In the genomic region with DNA sequence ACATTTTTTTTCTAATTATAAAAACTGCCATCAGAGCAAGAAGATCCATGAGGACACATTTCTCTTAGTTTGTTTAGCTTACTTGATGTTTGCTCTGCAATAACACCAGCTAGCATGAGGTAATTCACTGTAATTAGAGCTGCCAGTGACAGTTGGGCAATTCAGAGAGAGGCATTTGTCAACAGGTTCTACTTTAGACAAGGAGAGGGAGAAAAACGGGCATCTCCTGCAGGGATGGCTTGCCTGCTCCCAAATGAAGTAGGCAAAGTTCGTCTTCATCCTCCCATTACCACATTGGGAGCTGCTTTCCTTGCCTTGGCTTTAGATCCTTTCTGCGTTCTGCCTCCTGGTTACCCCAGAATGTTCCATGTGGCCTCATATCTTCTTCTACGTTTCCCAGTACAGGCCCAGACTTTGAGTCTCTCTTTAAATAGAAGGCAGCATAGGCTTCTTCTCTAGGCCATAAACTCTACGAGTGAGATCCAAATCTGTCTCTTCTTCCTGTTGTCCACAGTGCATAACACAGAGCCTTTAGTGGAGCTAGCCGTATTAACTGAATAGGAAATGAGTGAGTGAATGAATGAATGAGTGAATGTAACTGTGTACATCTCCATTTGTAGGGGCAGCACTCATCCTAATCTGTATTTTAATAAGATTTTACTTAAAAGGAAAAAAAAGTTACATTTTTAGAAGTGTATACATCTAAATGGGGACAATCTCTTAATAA, we compare ENCODE assay signal across 15 cellular contexts. TPM values are rescaled to one million over a fixed set of nuclear protein-coding genes. Genes with fewer than 3 reads are reported as not detected.
DNase-seq lines count a peak whose midpoint lies in the region; ATAC-seq and TF ChIP-seq lines count a peak whose summit lies in the region.
"Had no signal": no experiment of that assay in that cellular context is flagged by ENCODE, and none has a peak within 500 bp of the region (broad histone marks: within the 10 kb centered on the region; RNA-seq: fewer than 3 reads in every experiment).

No MANE protein-coding gene starts in this region.

- intact Hi-C loops in heart left ventricle (cut with DNase I) (no loop called here), transverse colon (cut with DNase I; ENCODE audit: low total_unique reads) (no loop called here)

- H3K27me3 ChIP-seq in heart left ventricle (no peaks in the 10 kb centered on the region), transverse colon (no peaks in the 10 kb centered on the region)

- in situ Hi-C loops in transverse colon (cut with MboI; ENCODE audit: low pct_ligation_motif_present in 1 of 4, low pct_unique_long_range_greater_than_20kb in 1 of 4, low sequenced_read_pairs in 3 of 4): no loop called here

- no peak overlapping the region for H3K4me3 ChIP-seq in heart left ventricle
- H3K4me3 ChIP-seq in transverse colon: no peak overlapping the region
- H3K4me3 ChIP-seq: A549 had no signal

- ATAC-seq in heart left ventricle (peak; percentile 88 to 95 (median 92)), HG02938 (IDR thresholded peaks at IDR 0.05; ENCODE audit: unreplicated experiment) (no peak)
- ATAC-seq: A549 had no signal

- H3K9me3 ChIP-seq in heart left ventricle (no peaks in the 10 kb centered on the region), transverse colon (no peaks in the 10 kb centered on the region)
- H3K9me3 ChIP-seq: A549 had no signal

- TF ChIP-seq CTCF in heart left ventricle (IDR thresholded peaks at IDR 0.05) (no peak), transverse colon (IDR thresholded peaks at IDR 0.05) (no peak)

- WGBS in heart left ventricle, 4 donors: 47 to 63% (median 52%) methylated on average over 6 of the region's 6 CpGs
- 50 to 52% methylated on average over 2 to 6 of the region's 6 CpGs for WGBS in transverse colon (ENCODE audit: low coverage in 1 of 2), 2 donors

- H3K4me1 ChIP-seq in heart left ventricle (peaks cover 0 to 15% (median 2%) of the 10 kb centered on the region in 12 donors), transverse colon (peaks cover 0 to 4% (median 0%) of the 10 kb centered on the region in 4 donors)
- H3K4me1 ChIP-seq: A549 had no signal

- peak overlapping the region; percentile 28 to 93 (median 74) for H3K27ac ChIP-seq in heart left ventricle
- peak overlapping the region in 3 of 4 donors; percentile 21 to 41 (median 36) for H3K27ac ChIP-seq in transverse colon
- H3K27ac ChIP-seq: A549, KMS-11 had no signal

- TF ChIP-seq EP300 in transverse colon (IDR thresholded peaks at IDR 0.05; ENCODE audit: low read depth): no peak

- TF ChIP-seq POLR2A in heart left ventricle (IDR thresholded peaks at IDR 0.05) (peak in 1 of 2 donors; percentile 27), transverse colon (IDR thresholded peaks at IDR 0.05) (no peak)

- peak; percentile 48 for DNase-seq in NCI-H82 (lab: John Stamatoyannopoulos, UW)
- DNase-seq in NCI-H82 treated with DMSO at 0.1 percent for 48 hours (lab: John Stamatoyannopoulos, UW; ENCODE audit: unreplicated experiment): no peak
- peak; percentile 60 for DNase-seq in NCI-H526 treated with DMSO at 0.1 percent for 48 hours (lab: John Stamatoyannopoulos, UW)
- peak in 2 of 5 donors; percentile 31 to 38 for DNase-seq in heart left ventricle
- peak; percentile 8 for DNase-seq in transverse colon
- DNase-seq in activated naive CD4-positive, alpha-beta T cell treated with anti-CD3 and anti-CD28 coated beads, Interleukin-2, amount 50 U/mL, for 16 hours: no peak
- DNase-seq in T1000 (lab: John Stamatoyannopoulos, UW): no peak
- DNase-seq: activated CD4-positive, CD25-positive, alpha-beta regulatory T cell treated with anti-CD3 and anti-CD28 coated beads, Interleukin-2, amount 50 U/mL, for 72 hours; activated effector memory CD4-positive, alpha-beta T cell treated with Interleukin-2 at 50 U/mL for 16 hours; DND-41; mesendoderm had no signal

- H3K36me3 ChIP-seq in heart left ventricle: peaks cover 0 to 18% (median 0%) of the 10 kb centered on the region in 9 donors
- H3K36me3 ChIP-seq in transverse colon: no peaks in the 10 kb centered on the region

RNA-seq across cellular contexts. Expression of a gene that starts 21.2 kb away (rescaled TPM):
- total RNA-seq in heart left ventricle (10 to 100 TPM; 25.4 to 77.1 (median 45.9) TPM), transverse colon (not detected)
- polyA plus RNA-seq in heart left ventricle: 10 to 100 TPM in 1 of 2 donors, 1 to 10 TPM in 1; 2.2 to 20.9 TPM
- polyA plus RNA-seq: A549, urinary bladder had no signal

RNA-seq across cellular contexts. Expression of a gene that starts 32.8 kb away (rescaled TPM):
- total RNA-seq in heart left ventricle (1,000 to 10,000 TPM in 3 of 9 donors, 100 to 1,000 TPM in 6; 348 to 1,479 (median 780) TPM), transverse colon (under 1 TPM in 1 of 4 donors, not detected in 3; 0.41 TPM)
- 100 to 1,000 TPM; 202 to 467 TPM for polyA plus RNA-seq in heart left ventricle
- polyA plus RNA-seq: A549, urinary bladder had no signal

Comparison
In these comparisons a context has a peak if more than half of its experiments do, and no peak if none do; other contexts are left out.
1. DNase-seq: peak in NCI-H82 (single experiment), NCI-H526 treated with DMSO at 0.1 percent for 48 hours (single experiment) and transverse colon (single experiment); none in NCI-H82 treated with DMSO at 0.1 percent for 48 hours (single experiment), activated naive CD4-positive, alpha-beta T cell treated with anti-CD3 and anti-CD28 coated beads, Interleukin-2, amount 50 U/mL, for 16 hours (single experiment) and T1000 (single experiment).
2. RNA of a gene that starts 21.2 kb away (total RNA-seq): 25.4 to 77.1 TPM in heart left ventricle; not detected in transverse colon; every median in the first group is over 10 times any median in the second.
3. RNA of a gene that starts 32.8 kb away (total RNA-seq): 348 to 1,479 TPM in heart left ventricle; 0.41 TPM in transverse colon; every median in the first group is over 100 times any median in the second.